Comparison of ENCODE assay signal across 18 cellular contexts in genomic region chr17:27438631-27439030, GRCh38. TPM values are rescaled to one million over a fixed set of nuclear protein-coding genes. Genes with fewer than 3 reads are reported as not detected.
DNase-seq lines count a peak whose midpoint lies in the region; ATAC-seq and TF ChIP-seq lines count a peak whose summit lies in the region.
"Had no signal": no experiment of that assay in that cellular context is flagged by ENCODE, and none has a peak within 500 bp of the region (broad histone marks: within the 10 kb centered on the region; RNA-seq: fewer than 3 reads in every experiment).

No MANE protein-coding gene starts in this region.

- no peaks in the 10 kb centered on the region for H3K36me3 ChIP-seq in smooth muscle cell (ENCODE audit: low read depth)
- H3K36me3 ChIP-seq: HAP-1 had no signal

- H3K4me1 ChIP-seq in smooth muscle cell (ENCODE audit: low read depth): no peaks in the 10 kb centered on the region
- H3K4me1 ChIP-seq: HAP-1 had no signal

- no peaks in the 10 kb centered on the region for H3K79me2 ChIP-seq in smooth muscle cell (ENCODE audit: low read depth)

- H3K9me3 ChIP-seq in smooth muscle cell (replicated peaks; ENCODE audit: low read depth): no peaks in the 10 kb centered on the region
- H3K9me3 ChIP-seq: HAP-1 had no signal

- no peak overlapping the region for H3K4me3 ChIP-seq in smooth muscle cell
- H3K4me3 ChIP-seq: HAP-1 had no signal

- peaks cover 11% of the 10 kb centered on the region for H3F3A ChIP-seq in smooth muscle cell (ENCODE audit: low read depth)

- no peaks in the 10 kb centered on the region for H3K9me3 Mint-ChIP-seq in T-helper 2 cell treated with Interferon-gamma antibody and Interleukin-4, amounts not matched to agents 5 μg/mL and 100 μg/mL, for 36 hours
- H3K9me3 Mint-ChIP-seq: CD4-positive, alpha-beta T cell had no signal

- peak overlapping the region; percentile 4 for H3K27ac ChIP-seq in smooth muscle cell (ENCODE audit: low read depth)

- H3K27ac Mint-ChIP-seq in T-helper 2 cell treated with Interferon-gamma antibody and Interleukin-4, amounts not matched to agents 5 μg/mL and 100 μg/mL, for 36 hours: no peak overlapping the region
- H3K27ac Mint-ChIP-seq: B cell; CD4-positive, alpha-beta T cell had no signal

- no peaks in the 10 kb centered on the region for H4K20me1 ChIP-seq in smooth muscle cell (ENCODE audit: low read depth)

- H3K9ac ChIP-seq in smooth muscle cell (ENCODE audit: low read depth): no peak overlapping the region

- peak overlapping the region; percentile 36 for H3K4me2 ChIP-seq in smooth muscle cell

- no peaks in the 10 kb centered on the region for H3K27me3 ChIP-seq in smooth muscle cell (ENCODE audit: low read depth)

- peaks cover 2% of the 10 kb centered on the region for H3K27me3 Mint-ChIP-seq in T-helper 2 cell treated with Interferon-gamma antibody and Interleukin-4, amounts not matched to agents 5 μg/mL and 100 μg/mL, for 36 hours (ENCODE audit: low read depth)
- H3K27me3 Mint-ChIP-seq: CD4-positive, alpha-beta T cell had no signal

- H2AFZ ChIP-seq in smooth muscle cell (ENCODE audit: low read depth): no peak overlapping the region

- ATAC-seq in omental fat pad (ENCODE audit: low FRiP score) (no peak), GM18502 (IDR thresholded peaks at IDR 0.05; ENCODE audit: poor library complexity, unreplicated experiment) (no peak)

- H3K36me3 Mint-ChIP-seq in T-helper 2 cell treated with Interferon-gamma antibody and Interleukin-4, amounts not matched to agents 5 μg/mL and 100 μg/mL, for 36 hours (ENCODE audit: low read depth): no peaks in the 10 kb centered on the region

- 45% methylated on average over 7 of the region's 7 CpGs for WGBS in smooth muscle cell (ENCODE audit: low lambda C conversion rate)

- TF ChIP-seq CTCF in smooth muscle cell (IDR thresholded peaks at IDR 0.05; ENCODE audit: borderline replicate concordance, insufficient read depth, poor library complexity, severe bottlenecking): no peak
- no peak for TF ChIP-seq CTCF in omental fat pad (IDR thresholded peaks at IDR 0.05)

- no peak overlapping the region for H3K4me3 Mint-ChIP-seq in T-helper 2 cell treated with Interferon-gamma antibody and Interleukin-4, amounts not matched to agents 5 μg/mL and 100 μg/mL, for 36 hours
- H3K4me3 Mint-ChIP-seq: B cell; CD4-positive, alpha-beta T cell had no signal

- intact Hi-C loops in head of caudate nucleus (cut with DNase I): no loop called here

- H3K4me1 Mint-ChIP-seq in T-helper 2 cell treated with Interferon-gamma antibody and Interleukin-4, amounts not matched to agents 5 μg/mL and 100 μg/mL, for 36 hours (ENCODE audit: low read depth): peaks cover 1% of the 10 kb centered on the region
- H3K4me1 Mint-ChIP-seq: B cell had no signal

- DNase-seq in Ammon's horn (ENCODE audit: low spot score) (peak; percentile 34), M059J (ENCODE audit: low read depth) (peak; percentile 15), head of caudate nucleus (peak in 34 of 42 donors; percentile 16 to 86 (median 51)), smooth muscle cell (lab: John Stamatoyannopoulos, UW; ENCODE audit: unreplicated experiment) (no peak), omental fat pad (ENCODE audit: low spot score) (no peak)
- no peak for DNase-seq in activated CD4-positive, CD25-positive, alpha-beta regulatory T cell treated with anti-CD3 and anti-CD28 coated beads, Interleukin-2, amount 50 U/mL, for 72 hours
- no peak for DNase-seq in T-helper 2 cell treated with Interferon-gamma antibody and Interleukin-4, amounts not matched to agents 5 μg/mL and 100 μg/mL, for 36 hours (ENCODE audit: low spot score)
- DNase-seq: 8988T; C1 segment of cervical spinal cord; Calu3; CD4-positive, alpha-beta T cell; DMS 273 treated with DMSO at 0.1 percent for 48 hours; DMS79; EL; GDM1 had no signal

RNA-seq across cellular contexts. Expression of gene KSR1, which starts 17.6 kb away (rescaled TPM):
- total RNA-seq in M059J (2014; rRNA removed; shearing (Covaris generic)): 2.5 and 3.8 TPM in 2 replicates
- total RNA-seq in smooth muscle cell: 65.1 and 69.2 TPM in 2 replicates
- polyA plus RNA-seq in smooth muscle cell: 40.4 and 53.2 TPM in 2 replicates
- 10 to 100 TPM; 25.8 to 42.3 (median 33.9) TPM for total RNA-seq in omental fat pad

Comparison
In these comparisons a context has a peak if more than half of its experiments do, and no peak if none do; other contexts are left out.
1. DNase-seq: peak in Ammon's horn (single experiment), M059J (single experiment) and head of caudate nucleus (34 of 42); none in smooth muscle cell (single experiment), omental fat pad (single experiment), activated CD4-positive, CD25-positive, alpha-beta regulatory T cell treated with anti-CD3 and anti-CD28 coated beads, Interleukin-2, amount 50 U/mL, for 72 hours (single experiment) and T-helper 2 cell treated with Interferon-gamma antibody and Interleukin-4, amounts not matched to agents 5 μg/mL and 100 μg/mL, for 36 hours (single experiment).